In the genomic region with DNA sequence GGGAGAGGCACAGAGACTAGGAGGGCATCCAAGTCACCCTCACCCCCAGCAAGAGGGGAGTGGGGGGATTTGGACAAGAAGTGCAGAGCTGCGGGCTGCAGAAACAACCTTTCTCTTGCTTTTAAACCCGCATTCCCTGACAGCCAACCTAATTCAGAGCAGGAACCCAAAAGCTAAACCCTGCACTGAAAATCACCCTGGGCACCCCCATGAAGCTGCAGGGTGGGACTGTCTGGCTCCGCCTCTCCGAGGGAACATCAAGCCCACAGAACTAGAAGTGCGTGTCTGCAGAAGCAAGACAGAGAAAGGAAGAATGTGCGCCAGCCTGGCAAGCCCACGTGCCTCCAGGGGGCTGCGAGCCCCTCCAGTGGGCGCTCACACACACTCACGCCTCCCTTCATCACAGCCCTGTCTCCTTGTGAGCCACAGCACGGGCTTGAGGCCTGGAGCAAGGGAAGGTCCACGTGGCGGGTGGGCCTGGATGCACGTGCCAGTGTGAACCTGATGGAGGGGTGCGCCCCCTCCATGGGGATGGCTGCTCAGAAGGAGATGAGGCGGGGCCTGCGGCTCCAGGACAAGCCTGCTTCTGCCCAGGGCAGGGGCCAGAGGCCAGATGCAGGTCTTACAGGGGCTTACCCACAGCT, we compare ENCODE assay signal across 8 cellular contexts. TPM values are rescaled to one million over a fixed set of nuclear protein-coding genes. Genes with fewer than 3 reads are reported as not detected.
A peak's percentile ranks its signal among the peaks of the same experiment; 100 is the strongest.
DNase-seq lines count a peak whose midpoint lies in the region; ATAC-seq and TF ChIP-seq lines count a peak whose summit lies in the region.

No MANE protein-coding gene starts in this region.

- H3K36me3 Mint-ChIP-seq in T-helper 2 cell treated with Interferon-gamma antibody and Interleukin-4, amounts not matched to agents 5 μg/mL and 100 μg/mL, for 36 hours (ENCODE audit: low read depth) = peaks cover 28% of the 10 kb centered on the region

- H3K4me3 ChIP-seq in GM23248 (peak overlapping the region; percentile 59), parathyroid adenoma (ENCODE audit: low read depth, low read length) (no peak overlapping the region)

- peaks cover 64% of the 10 kb centered on the region for H3K4me1 Mint-ChIP-seq in T-helper 2 cell treated with Interferon-gamma antibody and Interleukin-4, amounts not matched to agents 5 μg/mL and 100 μg/mL, for 36 hours (ENCODE audit: low read depth)

- H3K4me3 Mint-ChIP-seq in T-helper 2 cell treated with Interferon-gamma antibody and Interleukin-4, amounts not matched to agents 5 μg/mL and 100 μg/mL, for 36 hours = peak overlapping the region; percentile 93

- H3F3A ChIP-seq in GM23248 (ENCODE audit: insufficient read depth) = peaks cover 12% of the 10 kb centered on the region; the same call in 1 of the 2 replicates

- ATAC-seq in GM18867 (IDR thresholded peaks at IDR 0.05; ENCODE audit: unreplicated experiment) (no peak), HG02798 (IDR thresholded peaks at IDR 0.05; ENCODE audit: poor library complexity, unreplicated experiment) (no peak), GM19328 (IDR thresholded peaks at IDR 0.05; ENCODE audit: unreplicated experiment) (no peak)

- H2AFZ ChIP-seq in GM23248 = no peak overlapping the region
- H2AFZ ChIP-seq in parathyroid adenoma = no peak overlapping the region

- in situ Hi-C loops in GM23248 (cut with MboI) = no loop called here

- H3K4me2 ChIP-seq in GM23248 (ENCODE audit: unreplicated experiment) (peak overlapping the region; percentile 61), parathyroid adenoma (ENCODE audit: low read length) (peak overlapping the region; percentile 29)

- peak overlapping the region; percentile 90 for H3K27ac Mint-ChIP-seq in T-helper 2 cell treated with Interferon-gamma antibody and Interleukin-4, amounts not matched to agents 5 μg/mL and 100 μg/mL, for 36 hours

- H3K79me2 ChIP-seq in GM23248 (ENCODE audit: insufficient read depth) (peaks cover 97% of the 10 kb centered on the region), parathyroid adenoma (peaks cover 86% of the 10 kb centered on the region)

- H3K9ac ChIP-seq in GM23248 (peak overlapping the region; percentile 69), parathyroid adenoma (no peak overlapping the region)

- DNase-seq in GM23248 = peak; percentile 37
- no peak for DNase-seq in T-helper 2 cell treated with Interferon-gamma antibody and Interleukin-4, amounts not matched to agents 5 μg/mL and 100 μg/mL, for 36 hours (ENCODE audit: low spot score)
- peak; percentile 77 to 81 for DNase-seq in erythroblast (lab: John Stamatoyannopoulos, UW)
- no peak for DNase-seq in NCI-H1048 (lab: John Stamatoyannopoulos, UW)

- TF ChIP-seq CTCF in parathyroid adenoma (IDR thresholded peaks at IDR 0.05) = no peak

- WGBS in GM23248 (ENCODE audit: low coverage in 1 of 2, low lambda C conversion rate in 2 of 2, missing lambda C conversion rate in 2 of 2), 2 experiments = 22 to 24% methylated on average over 17 of the region's 17 CpGs

- peak; percentile 63 for TF ChIP-seq POLR2A in erythroblast (IDR thresholded peaks at IDR 0.05; ENCODE audit: low read length)

- no peaks in the 10 kb centered on the region for H3K9me2 ChIP-seq in GM23248 (ENCODE audit: insufficient read depth)

- peaks cover 19% of the 10 kb centered on the region; the same call in 1 of the 2 replicates for H4K20me1 ChIP-seq in GM23248 (ENCODE audit: insufficient read depth)

- peak overlapping the region; percentile 76 for H3K27ac ChIP-seq in GM23248
- H3K27ac ChIP-seq in parathyroid adenoma = peak overlapping the region; percentile 74

- no peaks in the 10 kb centered on the region for H3K27me3 Mint-ChIP-seq in T-helper 2 cell treated with Interferon-gamma antibody and Interleukin-4, amounts not matched to agents 5 μg/mL and 100 μg/mL, for 36 hours (ENCODE audit: low read depth)

- H3K4me1 ChIP-seq in GM23248 (ENCODE audit: insufficient read depth) = peaks cover 53% of the 10 kb centered on the region
- H3K4me1 ChIP-seq in parathyroid adenoma = peaks cover 72% of the 10 kb centered on the region

- no peaks in the 10 kb centered on the region for H3K9me3 ChIP-seq in GM23248 (ENCODE audit: low read depth)
- no peaks in the 10 kb centered on the region for H3K9me3 ChIP-seq in parathyroid adenoma (ENCODE audit: control insufficient read depth, low read length)

- H3K9me3 Mint-ChIP-seq in T-helper 2 cell treated with Interferon-gamma antibody and Interleukin-4, amounts not matched to agents 5 μg/mL and 100 μg/mL, for 36 hours = no peaks in the 10 kb centered on the region

- H3K36me3 ChIP-seq in GM23248 (ENCODE audit: low read depth) (peaks cover 6% of the 10 kb centered on the region), parathyroid adenoma (ENCODE audit: control insufficient read depth, insufficient read depth, low read length) (no peaks in the 10 kb centered on the region)

- H3K27me3 ChIP-seq in GM23248 (replicated peaks; ENCODE audit: insufficient read depth) (no peaks in the 10 kb centered on the region), parathyroid adenoma (ENCODE audit: control insufficient read depth, insufficient read depth, low read length) (no peaks in the 10 kb centered on the region)

RNA-seq across cellular contexts. Expression of a gene that starts 27.8 kb away (rescaled TPM):
- total RNA-seq in GM23248 (2014; rRNA removed; shearing (Covaris generic)) = 14.2 and 18.2 TPM in 2 replicates
- 64.7 and 67.7 TPM in 2 replicates for polyA plus RNA-seq in GM23248 (2016; fragmentation: Nextera tagmentation; extraction: Ambion mirVana)

Comparison
In these comparisons a context has a peak if more than half of its experiments do, and no peak if none do; other contexts are left out.
1. DNase-seq: peak in GM23248 (single experiment) and erythroblast (2 of 2); none in T-helper 2 cell treated with Interferon-gamma antibody and Interleukin-4, amounts not matched to agents 5 μg/mL and 100 μg/mL, for 36 hours (single experiment) and NCI-H1048 (single experiment).